Comparison of ENCODE assay signal across 14 cellular contexts in genomic region chr15:70165811-70166284, GRCh38.
DNase-seq lines count a peak whose midpoint lies in the region; ATAC-seq, FAIRE-seq and TF ChIP-seq lines count a peak whose summit lies in the region.
"Had no signal": no experiment of that assay in that cellular context is flagged by ENCODE, and none has a peak within 500 bp of the region (broad histone marks: within the 10 kb centered on the region; RNA-seq: fewer than 3 reads in every experiment).

No MANE protein-coding gene starts in this region.

- peaks cover 5% of the 10 kb centered on the region for H3K9me3 Mint-ChIP-seq in astrocyte (ENCODE audit: unreplicated experiment)
- H3K9me3 Mint-ChIP-seq: activated T-cell treated with anti-CD3 and anti-CD28 coated beads, Interleukin-2, amount 50 U/mL, for 4 hours had no signal

- H3K79me1 ChIP-seq in trophoblast cell (ENCODE audit: low read length): peaks cover 12% of the 10 kb centered on the region

- H3K9ac ChIP-seq in astrocyte (ENCODE audit: low read length): no peak overlapping the region
- H3K9ac ChIP-seq in trophoblast cell (ENCODE audit: low read length): no peak overlapping the region

- H3K4me1 ChIP-seq in astrocyte (ENCODE audit: insufficient read depth, low read length) (peaks cover 2% of the 10 kb centered on the region), right atrium auricular region (peaks cover 0 to 34% of the 10 kb centered on the region in 2 donors), trophoblast cell (ENCODE audit: control insufficient read depth in 1 of 2, insufficient read depth in 2 of 2, low read length in 2 of 2) (peaks cover 23 to 26% of the 10 kb centered on the region in 2 experiments)
- H3K4me1 ChIP-seq: breast epithelium had no signal

- H3K36me3 ChIP-seq in astrocyte (ENCODE audit: insufficient read depth, low read length) (no peaks in the 10 kb centered on the region), right atrium auricular region (no peaks in the 10 kb centered on the region), trophoblast cell (ENCODE audit: control insufficient read depth in 1 of 2, insufficient read depth in 2 of 2, low read length in 2 of 2) (no peaks in the 10 kb centered on the region)
- H3K36me3 ChIP-seq: breast epithelium, tibial nerve had no signal

- H2BK120ac ChIP-seq in trophoblast cell (ENCODE audit: insufficient read depth, low read length, poor library complexity): peak overlapping the region; percentile 25

- peak overlapping the region; percentile 30 for H2AK5ac ChIP-seq in trophoblast cell (ENCODE audit: low read length)

- H3K27me3 Mint-ChIP-seq in astrocyte (ENCODE audit: low read depth, unreplicated experiment): peaks cover 65% of the 10 kb centered on the region

- H2BK5ac ChIP-seq in trophoblast cell (ENCODE audit: low read depth, low read length, poor library complexity): no peak overlapping the region

- ATAC-seq in GM19397 (IDR thresholded peaks at IDR 0.05; ENCODE audit: unreplicated experiment): no peak
- ATAC-seq in GM18873 (IDR thresholded peaks at IDR 0.05; ENCODE audit: low FRiP score, unreplicated experiment): no peak
- no peak for ATAC-seq in GM21825 (IDR thresholded peaks at IDR 0.05; ENCODE audit: unreplicated experiment)
- ATAC-seq: activated T-cell treated with anti-CD3 and anti-CD28 coated beads, Interleukin-2, amount 50 U/mL, for 4 hours had no signal

- no peak overlapping the region for H3K4ac ChIP-seq in trophoblast cell (ENCODE audit: low read depth, low read length)

- H2AFZ ChIP-seq in astrocyte (ENCODE audit: low read depth, low read length) (no peak overlapping the region), trophoblast cell (ENCODE audit: insufficient read depth, low read length, poor library complexity) (no peak overlapping the region)

- H3K27ac ChIP-seq in astrocyte (ENCODE audit: low read depth, low read length): no peak overlapping the region
- H3K27ac ChIP-seq in right atrium auricular region: peak overlapping the region; percentile 62 to 73
- peak overlapping the region; percentile 2 for H3K27ac ChIP-seq in trophoblast cell (ENCODE audit: low read depth, low read length)

- peaks cover 14% of the 10 kb centered on the region for H3K4me1 Mint-ChIP-seq in astrocyte (ENCODE audit: low read depth, unreplicated experiment)

- no peaks in the 10 kb centered on the region for H4K20me1 ChIP-seq in astrocyte (ENCODE audit: insufficient read depth, low read length)

- FAIRE-seq in astrocyte (lab: Jason Lieb, UNC): no peak

- H4K12ac ChIP-seq in trophoblast cell (ENCODE audit: low read depth, low read length): no peak overlapping the region

- peaks cover 5% of the 10 kb centered on the region for H3K9me3 ChIP-seq in astrocyte (ENCODE audit: insufficient read depth, low read depth, low read length)
- no peaks in the 10 kb centered on the region for H3K9me3 ChIP-seq in right atrium auricular region
- peaks cover 6% of the 10 kb centered on the region for H3K9me3 ChIP-seq in trophoblast cell (ENCODE audit: insufficient read depth, low read depth, low read length)
- H3K9me3 ChIP-seq: breast epithelium, tibial nerve had no signal

- H3K4me3 Mint-ChIP-seq in astrocyte (ENCODE audit: unreplicated experiment): no peak overlapping the region
- H3K4me3 Mint-ChIP-seq: activated T-cell treated with anti-CD3 and anti-CD28 coated beads, Interleukin-2, amount 50 U/mL, for 4 hours had no signal

- TF ChIP-seq CTCF in astrocyte (IDR thresholded peaks at IDR 0.05; ENCODE audit: insufficient read depth, low read depth, low read length): no peak
- TF ChIP-seq CTCF in right atrium auricular region (IDR thresholded peaks at IDR 0.05): no peak

- H3K14ac ChIP-seq in trophoblast cell (ENCODE audit: low read length): peak overlapping the region; percentile 33

- peak overlapping the region; percentile 65 for H3K18ac ChIP-seq in trophoblast cell (ENCODE audit: low read length)

- peak overlapping the region; percentile 29 for H4K8ac ChIP-seq in trophoblast cell (ENCODE audit: low read depth, low read length)

- H3K79me2 ChIP-seq in astrocyte (ENCODE audit: insufficient read depth, low read length) (no peaks in the 10 kb centered on the region), trophoblast cell (ENCODE audit: control insufficient read depth, insufficient read depth, low read length, poor library complexity) (no peaks in the 10 kb centered on the region)

- peak overlapping the region; percentile 63 for H2BK12ac ChIP-seq in trophoblast cell (ENCODE audit: low read length)

- no peaks in the 10 kb centered on the region for H3K36me3 Mint-ChIP-seq in astrocyte (ENCODE audit: low read depth, unreplicated experiment)

- no peak overlapping the region for H3K4me3 ChIP-seq in astrocyte (ENCODE audit: insufficient read depth, low read depth, low read length)
- no peak overlapping the region for H3K4me3 ChIP-seq in right atrium auricular region
- H3K4me3 ChIP-seq in trophoblast cell (ENCODE audit: low read depth, low read length): no peak overlapping the region
- H3K4me3 ChIP-seq: breast epithelium, tibial nerve had no signal

- H3K27ac Mint-ChIP-seq in astrocyte (ENCODE audit: unreplicated experiment): no peak overlapping the region

- no peak overlapping the region for H3K23ac ChIP-seq in trophoblast cell (ENCODE audit: low read length)

- H3K4me2 ChIP-seq in astrocyte (ENCODE audit: low read length): no peak overlapping the region
- no peak overlapping the region for H3K4me2 ChIP-seq in trophoblast cell (ENCODE audit: low read length)

- DNase-seq in GM03348 (ENCODE audit: low spot score) (peak; percentile 29), astrocyte (ENCODE audit: low read depth) (peak; percentile 31), right atrium auricular region (ENCODE audit: low spot score) (peak; percentile 80), trophoblast cell (no peak)
- DNase-seq in stimulated activated CD4-positive, alpha-beta T cell treated with anti-CD3 and anti-CD28 coated beads, Interleukin-4, amount 100 ng/mL, for 24 hours: no peak
- DNase-seq: activated T-cell treated with anti-CD3 and anti-CD28 coated beads, Interleukin-2, amount 50 U/mL, for 4 hours; DND-41; kidney glomerular epithelial cell; NCI-H2171 treated with DMSO at 0.1 percent for 48 hours had no signal

- no CpG with 5 or more reads among the region's 9 CpGs for WGBS in trophoblast cell (ENCODE audit: extremely low coverage, insufficient coverage, insufficient read length)

- H4K91ac ChIP-seq in trophoblast cell (ENCODE audit: low read depth, low read length): peak overlapping the region; percentile 50

- peaks cover 7% of the 10 kb centered on the region for H3K27me3 ChIP-seq in astrocyte (ENCODE audit: insufficient read depth, low read length)
- no peaks in the 10 kb centered on the region for H3K27me3 ChIP-seq in right atrium auricular region
- H3K27me3 ChIP-seq in trophoblast cell (ENCODE audit: insufficient read depth, low read length): no peaks in the 10 kb centered on the region
- H3K27me3 ChIP-seq: breast epithelium, tibial nerve had no signal

Comparison
In these comparisons a context has a peak if more than half of its experiments do, and no peak if none do; other contexts are left out.
1. DNase-seq: peak in GM03348 (single experiment), astrocyte (single experiment) and right atrium auricular region (single experiment); none in trophoblast cell (0 of 2) and stimulated activated CD4-positive, alpha-beta T cell treated with anti-CD3 and anti-CD28 coated beads, Interleukin-4, amount 100 ng/mL, for 24 hours (single experiment).